ENCODE assay signal across 16 cellular contexts in genomic region chr15:29872716-29873115, GRCh38. TPM values are rescaled to one million over a fixed set of nuclear protein-coding genes. Genes with fewer than 3 reads are reported as not detected.
"Had no signal": no experiment of that assay in that cellular context is flagged by ENCODE, and none has a peak within 500 bp of the region (broad histone marks: within the 10 kb centered on the region; RNA-seq: fewer than 3 reads in every experiment).

No MANE protein-coding gene starts in this region.

- H3K36me3 Mint-ChIP-seq: activated naive CD4-positive, alpha-beta T cell treated with anti-CD3 and anti-CD28 coated beads, Interleukin-2, amount 50 U/mL, for 24 hours; naive thymus-derived CD4-positive, alpha-beta T cell; T-cell had no signal

- H3K27ac Mint-ChIP-seq: activated CD4-positive, alpha-beta memory T cell treated with anti-CD3 and anti-CD28 coated beads, Interleukin-2, amount 10 ng/mL, durations not matched to agents 7 days and 5 days; activated naive CD4-positive, alpha-beta T cell treated with anti-CD3 and anti-CD28 coated beads, Interleukin-2, amount 50 U/mL, for 24 hours; naive thymus-derived CD4-positive, alpha-beta T cell; stimulated activated effector memory CD8-positive, alpha-beta T cell treated with anti-CD3 and anti-CD28 coated beads, Interleukin-12 subunit alpha, Interleukin-12 subunit beta, amount 100 ng/mL, for 72 hours; T-cell had no signal

- H3K36me3 ChIP-seq: sigmoid colon had no signal

- H3K27ac ChIP-seq: parathyroid adenoma, SK-N-MC had no signal

- ATAC-seq: left lobe of liver; naive thymus-derived CD4-positive, alpha-beta T cell; stimulated activated effector memory CD8-positive, alpha-beta T cell treated with anti-CD3 and anti-CD28 coated beads, Interleukin-12 subunit alpha, Interleukin-12 subunit beta, amount 100 ng/mL, for 72 hours; T-cell had no signal

- H3K79me2 ChIP-seq: parathyroid adenoma had no signal

- H3K9me3 Mint-ChIP-seq: activated CD4-positive, alpha-beta memory T cell treated with anti-CD3 and anti-CD28 coated beads, Interleukin-2, amount 10 ng/mL, durations not matched to agents 7 days and 5 days; activated naive CD4-positive, alpha-beta T cell treated with anti-CD3 and anti-CD28 coated beads, Interleukin-2, amount 50 U/mL, for 24 hours; naive thymus-derived CD4-positive, alpha-beta T cell; stimulated activated effector memory CD8-positive, alpha-beta T cell treated with anti-CD3 and anti-CD28 coated beads, Interleukin-12 subunit alpha, Interleukin-12 subunit beta, amount 100 ng/mL, for 72 hours; T-cell had no signal

- H3K4me1 ChIP-seq: parathyroid adenoma had no signal

- H3K4me3 Mint-ChIP-seq: activated CD4-positive, alpha-beta memory T cell treated with anti-CD3 and anti-CD28 coated beads, Interleukin-2, amount 10 ng/mL, durations not matched to agents 7 days and 5 days; activated naive CD4-positive, alpha-beta T cell treated with anti-CD3 and anti-CD28 coated beads, Interleukin-2, amount 50 U/mL, for 24 hours; naive thymus-derived CD4-positive, alpha-beta T cell; stimulated activated effector memory CD8-positive, alpha-beta T cell treated with anti-CD3 and anti-CD28 coated beads, Interleukin-12 subunit alpha, Interleukin-12 subunit beta, amount 100 ng/mL, for 72 hours; T-cell had no signal

- H3K27me3 ChIP-seq: sigmoid colon had no signal

- H3K4me1 Mint-ChIP-seq: activated CD4-positive, alpha-beta memory T cell treated with anti-CD3 and anti-CD28 coated beads, Interleukin-2, amount 10 ng/mL, durations not matched to agents 7 days and 5 days; activated naive CD4-positive, alpha-beta T cell treated with anti-CD3 and anti-CD28 coated beads, Interleukin-2, amount 50 U/mL, for 24 hours; stimulated activated effector memory CD8-positive, alpha-beta T cell treated with anti-CD3 and anti-CD28 coated beads, Interleukin-12 subunit alpha, Interleukin-12 subunit beta, amount 100 ng/mL, for 72 hours; T-cell had no signal

- H3K9me3 ChIP-seq: sigmoid colon had no signal

- H3K4me3 ChIP-seq: sigmoid colon, SK-N-MC had no signal

- DNase-seq: activated CD4-positive, alpha-beta memory T cell treated with anti-CD3 and anti-CD28 coated beads, Interleukin-2, amount 10 ng/mL, durations not matched to agents 7 days and 5 days; activated CD4-positive, alpha-beta T cell treated with anti-CD3 and anti-CD28 coated beads for 48 hours; activated CD4-positive, CD25-positive, alpha-beta regulatory T cell; activated effector memory CD4-positive, alpha-beta T cell treated with anti-CD3 and anti-CD28 coated beads, Interleukin-2, amount 50 U/mL, for 16 hours; activated T-cell treated with anti-CD3 and anti-CD28 coated beads, Interleukin-2, amount 50 U/mL, for 48 hours; mesendoderm; naive thymus-derived CD4-positive, alpha-beta T cell; sigmoid colon; stimulated activated CD4-positive, alpha-beta T cell treated with anti-CD3 and anti-CD28 coated beads, Interleukin-4, amount 100 ng/mL, for 24 hours; T-cell; T-helper 9 cell had no signal

- H2AFZ ChIP-seq: parathyroid adenoma had no signal

RNA-seq across cellular contexts. Expression of gene TJP1, which starts 50.4 kb away (rescaled TPM):
- total RNA-seq: activated CD4-positive, alpha-beta memory T cell treated with anti-CD3 and anti-CD28 coated beads, Interleukin-2, amount 10 ng/mL, durations not matched to agents 7 days and 5 days; naive thymus-derived CD4-positive, alpha-beta T cell had no signal
- polyA plus RNA-seq: naive thymus-derived CD4-positive, alpha-beta T cell had no signal
